Comparison of ENCODE assay signal across 23 cellular contexts in genomic region chr4:850323-850945, GRCh38. TPM values are rescaled to one million over a fixed set of nuclear protein-coding genes. Genes with fewer than 3 reads are reported as not detected.
"Had no signal": no experiment of that assay in that cellular context is flagged by ENCODE, and none has a peak within 500 bp of the region (broad histone marks: within the 10 kb centered on the region; RNA-seq: fewer than 3 reads in every experiment).

No MANE protein-coding gene starts in this region.

- H3K27ac ChIP-seq: colonic mucosa, foreskin keratinocyte, left lung, prostate gland, stomach, upper lobe of left lung had no signal

- H3K4me1 ChIP-seq: colonic mucosa, foreskin keratinocyte, left lung, prostate gland, stomach, upper lobe of left lung had no signal

- H3K9me3 ChIP-seq: colonic mucosa, left lung, mucosa of descending colon, prostate gland, stomach, upper lobe of left lung had no signal

- H3K27me3 ChIP-seq: colonic mucosa, foreskin keratinocyte, left lung, stomach, upper lobe of left lung had no signal

- H3K4me3 ChIP-seq: colonic mucosa, left lung, mucosa of descending colon, prostate gland, smooth muscle cell, stomach, upper lobe of left lung had no signal

- ATAC-seq: activated CD8-positive, alpha-beta memory T cell treated with anti-CD3 and anti-CD28 coated beads, Interleukin-2, amount 10 ng/mL, durations not matched to agents 7 days and 5 days; foreskin keratinocyte; left lung; mucosa of descending colon; sciatic nerve; stimulated activated effector memory CD8-positive, alpha-beta T cell treated with anti-CD3 and anti-CD28 coated beads, Interleukin-12 subunit alpha, Interleukin-12 subunit beta, amount 100 ng/mL, for 72 hours had no signal

- DNase-seq: activated B cell treated with CpG ODN at 0.5 μM for 24 hours; activated CD4-positive, alpha-beta memory T cell treated with anti-CD3 and anti-CD28 coated beads, Interleukin-2, amount 10 ng/mL, durations not matched to agents 7 days and 5 days; activated CD4-positive, alpha-beta T cell treated with anti-CD3 and anti-CD28 coated beads for 4 hours; activated CD8-positive, alpha-beta memory T cell treated with anti-CD3 and anti-CD28 coated beads, Interleukin-2, amount 10 ng/mL, durations not matched to agents 7 days and 5 days; activated naive CD4-positive, alpha-beta T cell treated with anti-CD3 and anti-CD28 coated beads for 36 hours; activated T-cell treated with anti-CD3 and anti-CD28 coated beads, Interleukin-2, amount 50 U/mL, for 24 hours; anterior cingulate cortex; central memory CD4-positive, alpha-beta T cell; colonic mucosa; foreskin keratinocyte; hypothalamus; islet precursor cell; naive B cell; stimulated activated CD4-positive, alpha-beta T cell treated with anti-CD3 and anti-CD28 coated beads, Interleukin-4, amount 100 ng/mL, for 24 hours; stomach had no signal

RNA-seq across cellular contexts. Expression of gene CPLX1, which starts 24.5 kb away (rescaled TPM):
- total RNA-seq: activated B cell treated with CpG ODN at 0.5 μM for 24 hours, osteocyte, smooth muscle cell had no signal
- polyA plus RNA-seq: smooth muscle cell had no signal
